ENCODE assay signal across 1 cellular context in the genomic region with DNA sequence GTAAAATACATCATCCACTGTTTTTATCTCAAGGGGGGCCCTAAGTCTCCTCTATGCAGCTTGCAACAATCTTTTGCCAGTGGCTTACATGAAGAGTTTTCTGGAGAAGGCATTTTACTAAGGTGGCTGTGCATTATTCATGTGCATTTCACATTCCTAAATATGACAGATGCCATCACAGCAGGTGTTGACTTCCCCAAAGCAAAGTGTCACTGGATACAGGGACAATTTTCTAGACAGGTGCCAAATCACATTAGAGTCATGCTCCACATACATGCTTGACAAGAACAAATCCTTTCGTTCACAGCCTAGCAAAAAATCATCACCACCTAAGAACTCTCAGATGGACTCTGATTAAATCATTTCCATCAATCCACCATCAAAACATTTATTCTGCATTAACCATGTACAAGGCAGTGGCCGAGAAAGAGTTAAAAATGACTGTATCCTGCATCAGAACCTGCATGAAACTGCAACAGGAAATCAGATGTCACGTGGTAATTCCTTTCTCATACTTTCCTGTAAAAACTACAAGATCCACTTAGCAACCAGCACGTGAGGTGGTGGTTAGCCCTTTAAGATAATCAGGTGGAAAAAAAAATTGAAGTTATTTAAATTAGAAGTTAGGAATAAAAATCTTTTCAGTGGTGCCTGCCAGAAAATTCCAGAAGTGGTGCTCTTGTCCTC.
A peak's percentile ranks its signal among the peaks of the same experiment; 100 is the strongest.
TF ChIP-seq lines count a peak whose summit lies in the region.

No MANE protein-coding gene starts in this region.

TF ChIP-seq in GM12878, 131 proteins besides CTCF, POLR2A, EP300 and RAD21 (continued from another document):
- TF ChIP-seq, protein P1, sequence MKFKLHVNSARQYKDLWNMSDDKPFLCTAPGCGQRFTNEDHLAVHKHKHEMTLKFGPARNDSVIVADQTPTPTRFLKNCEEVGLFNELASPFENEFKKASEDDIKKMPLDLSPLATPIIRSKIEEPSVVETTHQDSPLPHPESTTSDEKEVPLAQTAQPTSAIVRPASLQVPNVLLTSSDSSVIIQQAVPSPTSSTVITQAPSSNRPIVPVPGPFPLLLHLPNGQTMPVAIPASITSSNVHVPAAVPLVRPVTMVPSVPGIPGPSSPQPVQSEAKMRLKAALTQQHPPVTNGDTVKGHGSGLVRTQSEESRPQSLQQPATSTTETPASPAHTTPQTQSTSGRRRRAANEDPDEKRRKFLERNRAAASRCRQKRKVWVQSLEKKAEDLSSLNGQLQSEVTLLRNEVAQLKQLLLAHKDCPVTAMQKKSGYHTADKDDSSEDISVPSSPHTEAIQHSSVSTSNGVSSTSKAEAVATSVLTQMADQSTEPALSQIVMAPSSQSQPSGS (IDR thresholded peaks at IDR 0.05; ENCODE audit: low read length) = no peak
- no peak for TF ChIP-seq CEBPB (IDR thresholded peaks at IDR 0.05; ENCODE audit: borderline replicate concordance in 1 of 2, low read depth in 2 of 2, low read length in 2 of 2)
- TF ChIP-seq ZZZ3 (IDR thresholded peaks at IDR 0.05; ENCODE audit: control insufficient read depth, insufficient read length, low read depth) = no peak
- peak; percentile 72 to 79 for TF ChIP-seq BHLHE40 (IDR thresholded peaks at IDR 0.05; ENCODE audit: borderline replicate concordance in 1 of 2, low read depth in 2 of 2, low read length in 1 of 2)
- TF ChIP-seq, protein P2, sequence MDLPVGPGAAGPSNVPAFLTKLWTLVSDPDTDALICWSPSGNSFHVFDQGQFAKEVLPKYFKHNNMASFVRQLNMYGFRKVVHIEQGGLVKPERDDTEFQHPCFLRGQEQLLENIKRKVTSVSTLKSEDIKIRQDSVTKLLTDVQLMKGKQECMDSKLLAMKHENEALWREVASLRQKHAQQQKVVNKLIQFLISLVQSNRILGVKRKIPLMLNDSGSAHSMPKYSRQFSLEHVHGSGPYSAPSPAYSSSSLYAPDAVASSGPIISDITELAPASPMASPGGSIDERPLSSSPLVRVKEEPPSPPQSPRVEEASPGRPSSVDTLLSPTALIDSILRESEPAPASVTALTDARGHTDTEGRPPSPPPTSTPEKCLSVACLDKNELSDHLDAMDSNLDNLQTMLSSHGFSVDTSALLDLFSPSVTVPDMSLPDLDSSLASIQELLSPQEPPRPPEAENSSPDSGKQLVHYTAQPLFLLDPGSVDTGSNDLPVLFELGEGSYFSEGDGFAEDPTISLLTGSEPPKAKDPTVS (IDR thresholded peaks at IDR 0.05; ENCODE audit: low read depth, low read length) = no peak
- TF ChIP-seq, protein P3, sequence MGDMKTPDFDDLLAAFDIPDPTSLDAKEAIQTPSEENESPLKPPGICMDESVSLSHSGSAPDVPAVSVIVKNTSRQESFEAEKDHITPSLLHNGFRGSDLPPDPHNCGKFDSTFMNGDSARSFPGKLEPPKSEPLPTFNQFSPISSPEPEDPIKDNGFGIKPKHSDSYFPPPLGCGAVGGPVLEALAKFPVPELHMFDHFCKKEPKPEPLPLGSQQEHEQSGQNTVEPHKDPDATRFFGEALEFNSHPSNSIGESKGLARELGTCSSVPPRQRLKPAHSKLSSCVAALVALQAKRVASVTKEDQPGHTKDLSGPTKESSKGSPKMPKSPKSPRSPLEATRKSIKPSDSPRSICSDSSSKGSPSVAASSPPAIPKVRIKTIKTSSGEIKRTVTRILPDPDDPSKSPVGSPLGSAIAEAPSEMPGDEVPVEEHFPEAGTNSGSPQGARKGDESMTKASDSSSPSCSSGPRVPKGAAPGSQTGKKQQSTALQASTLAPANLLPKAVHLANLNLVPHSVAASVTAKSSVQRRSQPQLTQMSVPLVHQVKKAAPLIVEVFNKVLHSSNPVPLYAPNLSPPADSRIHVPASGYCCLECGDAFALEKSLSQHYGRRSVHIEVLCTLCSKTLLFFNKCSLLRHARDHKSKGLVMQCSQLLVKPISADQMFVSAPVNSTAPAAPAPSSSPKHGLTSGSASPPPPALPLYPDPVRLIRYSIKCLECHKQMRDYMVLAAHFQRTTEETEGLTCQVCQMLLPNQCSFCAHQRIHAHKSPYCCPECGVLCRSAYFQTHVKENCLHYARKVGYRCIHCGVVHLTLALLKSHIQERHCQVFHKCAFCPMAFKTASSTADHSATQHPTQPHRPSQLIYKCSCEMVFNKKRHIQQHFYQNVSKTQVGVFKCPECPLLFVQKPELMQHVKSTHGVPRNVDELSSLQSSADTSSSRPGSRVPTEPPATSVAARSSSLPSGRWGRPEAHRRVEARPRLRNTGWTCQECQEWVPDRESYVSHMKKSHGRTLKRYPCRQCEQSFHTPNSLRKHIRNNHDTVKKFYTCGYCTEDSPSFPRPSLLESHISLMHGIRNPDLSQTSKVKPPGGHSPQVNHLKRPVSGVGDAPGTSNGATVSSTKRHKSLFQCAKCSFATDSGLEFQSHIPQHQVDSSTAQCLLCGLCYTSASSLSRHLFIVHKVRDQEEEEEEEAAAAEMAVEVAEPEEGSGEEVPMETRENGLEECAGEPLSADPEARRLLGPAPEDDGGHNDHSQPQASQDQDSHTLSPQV (IDR thresholded peaks at IDR 0.05) = no peak
- TF ChIP-seq RAD51 (IDR thresholded peaks at IDR 0.05) = peak; percentile 81
- no peak for TF ChIP-seq BMI1 (IDR thresholded peaks at IDR 0.05; ENCODE audit: borderline replicate concordance)
- TF ChIP-seq GABPA (IDR thresholded peaks at IDR 0.05; ENCODE audit: low read depth) = 0 out of 2 replicates have a peak, but pooled peaks have one; percentile 11
- TF ChIP-seq YY1 (IDR thresholded peaks at IDR 0.05; ENCODE audit: low read depth, low read length) = no peak
